Comparison of ENCODE assay signal across 17 cellular contexts in genomic region chr4:133839326-133839725, GRCh38.
A peak's percentile ranks its signal among the peaks of the same experiment; 100 is the strongest.
DNase-seq lines count a peak whose midpoint lies in the region; ATAC-seq and TF ChIP-seq lines count a peak whose summit lies in the region.
"Had no signal": no experiment of that assay in that cellular context is flagged by ENCODE, and none has a peak within 500 bp of the region (broad histone marks: within the 10 kb centered on the region; RNA-seq: fewer than 3 reads in every experiment).

No MANE protein-coding gene starts in this region.

- H3K4me3 ChIP-seq in BE2C (ENCODE audit: low read depth, low read length): no peak overlapping the region
- no peak overlapping the region for H3K4me3 ChIP-seq in HCT116 (replicated peaks in 1 of 2; ENCODE audit: low read depth in 1 of 2, low read length in 2 of 2)
- H3K4me3 ChIP-seq in OCI-LY1 (ENCODE audit: low read depth, low read length, poor library complexity, severe bottlenecking): no peak overlapping the region
- no peak overlapping the region for H3K4me3 ChIP-seq in endodermal cell (ENCODE audit: low read length)
- H3K4me3 ChIP-seq: thoracic aorta had no signal

- H3K36me3 ChIP-seq in BE2C (no peaks in the 10 kb centered on the region), HCT116 (ENCODE audit: control insufficient read depth in 1 of 2, insufficient read depth in 2 of 2, low read length in 2 of 2) (no peaks in the 10 kb centered on the region), OCI-LY1 (ENCODE audit: insufficient read depth, low read length) (no peaks in the 10 kb centered on the region; the same call in 1 of the 2 replicates), endodermal cell (ENCODE audit: control insufficient read depth, insufficient read depth, low read length) (no peaks in the 10 kb centered on the region)
- H3K36me3 ChIP-seq: thoracic aorta had no signal

- BruUV-seq in HCT116 (replicated peaks; lab: Mats Ljungman, UMichigan): no TSS peak

- H3K79me2 ChIP-seq in HCT116 (ENCODE audit: insufficient read depth, low read length): no peaks in the 10 kb centered on the region
- H3K79me2 ChIP-seq in OCI-LY1 (ENCODE audit: insufficient read depth, low read length): no peaks in the 10 kb centered on the region

- TF ChIP-seq POLR2A in HCT116 (IDR thresholded peaks at IDR 0.05; ENCODE audit: borderline replicate concordance, extremely low read depth, insufficient read depth, insufficient read length): no peak

- no peaks in the 10 kb centered on the region for H3K4me1 ChIP-seq in BE2C
- no peaks in the 10 kb centered on the region for H3K4me1 ChIP-seq in HCT116 (ENCODE audit: control insufficient read depth in 1 of 2, insufficient read depth in 2 of 2, low read length in 2 of 2)
- no peaks in the 10 kb centered on the region for H3K4me1 ChIP-seq in OCI-LY1 (ENCODE audit: insufficient read depth, low read length, severe bottlenecking)
- no peaks in the 10 kb centered on the region for H3K4me1 ChIP-seq in endodermal cell (ENCODE audit: control insufficient read depth, insufficient read depth, low read length)

- peaks cover 37% of the 10 kb centered on the region for H3K9me3 Mint-ChIP-seq in endodermal cell
- peaks cover 12% of the 10 kb centered on the region in 2 donors for H3K9me3 Mint-ChIP-seq in stimulated activated naive B cell treated with anti-CD40 and anti-IgM and Interleukin-4, amounts not matched to agents 10 μg/mL and 1 μg/mL and 100 μg/mL, for 72 hours

- H3K9me3 ChIP-seq in BE2C: peaks cover 2% of the 10 kb centered on the region; the same call in 1 of the 2 replicates
- no peaks in the 10 kb centered on the region; a peak in 1 of 4 replicates for H3K9me3 ChIP-seq in HCT116 (ENCODE audit: control insufficient read depth in 1 of 2, insufficient read depth in 1 of 2, low read depth in 1 of 2, low read length in 2 of 2)
- H3K9me3 ChIP-seq in OCI-LY1 (ENCODE audit: low read length): peaks cover 20% of the 10 kb centered on the region
- H3K9me3 ChIP-seq in endodermal cell (ENCODE audit: control insufficient read depth, low read length): peaks cover 41% of the 10 kb centered on the region

- H3K4me2 ChIP-seq in HCT116 (ENCODE audit: low read length) (no peak overlapping the region), OCI-LY1 (ENCODE audit: low read length) (no peak overlapping the region)
- H3K4me2 ChIP-seq: KMS-11 had no signal

- RAD21 ChIA-PET in HCT116 (lab: Charles Lee; ENCODE audit: low non-redundant PET in 1 of 2, low total read pairs in 2 of 2, uncharacterized antibody in 2 of 2, unreplicated experiment in 2 of 2): interaction anchor here in 1 of 2 experiments (0.6 kb wide), 1 partner anchor 692 kb away, joined by 3 read pairs; no protein-coding TSS in a partner anchor

- POLR2A ChIA-PET in HCT116 (lab: Charles Lee): no interaction called here

- TF ChIP-seq RAD21 in HCT116 (IDR thresholded peaks at IDR 0.05; ENCODE audit: low read depth): peak; percentile 32; the same call in 1 of the 2 replicates

- H3K27ac Mint-ChIP-seq in endodermal cell: no peak overlapping the region
- no peak overlapping the region for H3K27ac Mint-ChIP-seq in stimulated activated naive B cell treated with anti-CD40 and anti-IgM and Interleukin-4, amounts not matched to agents 10 μg/mL and 1 μg/mL and 100 μg/mL, for 72 hours
- H3K27ac Mint-ChIP-seq: natural killer cell, T-cell had no signal

- ATAC-seq in HCT116 (no peak), GM21786 (IDR thresholded peaks at IDR 0.05; ENCODE audit: unreplicated experiment) (no peak), GM18861 (IDR thresholded peaks at IDR 0.05; ENCODE audit: unreplicated experiment) (no peak)
- no peak for ATAC-seq in stimulated activated naive B cell treated with anti-CD40 and anti-IgM and Interleukin-4, amounts not matched to agents 10 μg/mL and 1 μg/mL and 100 μg/mL, for 72 hours (replicated peaks)
- ATAC-seq: esophagus mucosa, natural killer cell, T-cell had no signal

- H3K9me2 ChIP-seq in HCT116 (ENCODE audit: insufficient read depth) (no peaks in the 10 kb centered on the region), OCI-LY1 (ENCODE audit: low read depth, low read length) (no peaks in the 10 kb centered on the region)

- TF ChIP-seq CTCF in BE2C (IDR thresholded peaks at IDR 0.05; ENCODE audit: low read depth, low read length) (peak; percentile 33), HCT116 (IDR thresholded peaks at IDR 0.05 in 2 of 3, conservative IDR thresholded peaks at IDR 0.05 in 1 of 3; ENCODE audit: borderline replicate concordance in 1 of 3, insufficient read depth in 1 of 3, low read depth in 2 of 3, low read length in 2 of 3) (no peak; a peak in 1 of 6 replicates), OCI-LY1 (IDR thresholded peaks at IDR 0.05; ENCODE audit: low read length) (peak; percentile 33; the same call in 1 of the 2 replicates), endodermal cell (conservative IDR thresholded peaks at IDR 0.05) (peak; percentile 70)

- H2AFZ ChIP-seq in HCT116 (ENCODE audit: low read depth, low read length, poor library complexity, severe bottlenecking): no peak overlapping the region
- H2AFZ ChIP-seq in OCI-LY1 (ENCODE audit: low read length): no peak overlapping the region

- no peaks in the 10 kb centered on the region for H4K20me1 ChIP-seq in HCT116 (ENCODE audit: insufficient read depth)
- no peaks in the 10 kb centered on the region for H4K20me1 ChIP-seq in OCI-LY1 (ENCODE audit: insufficient read depth, low read length)

- no peaks in the 10 kb centered on the region for H3K27me3 ChIP-seq in BE2C
- no peaks in the 10 kb centered on the region for H3K27me3 ChIP-seq in HCT116 (ENCODE audit: insufficient read depth, low read length)
- H3K27me3 ChIP-seq in OCI-LY1 (ENCODE audit: insufficient read depth, low read length): no peaks in the 10 kb centered on the region
- H3K27me3 ChIP-seq in endodermal cell (ENCODE audit: control insufficient read depth, insufficient read depth, low read length, poor library complexity, severe bottlenecking): no peaks in the 10 kb centered on the region

- H3F3A ChIP-seq in OCI-LY1 (ENCODE audit: insufficient read depth, low read length): no peaks in the 10 kb centered on the region

- intact Hi-C loops in HCT116 (cut with micrococcal nuclease): no loop called here

- peaks cover 3% of the 10 kb centered on the region for H3K36me3 Mint-ChIP-seq in endodermal cell (ENCODE audit: low read depth)
- no peaks in the 10 kb centered on the region for H3K36me3 Mint-ChIP-seq in stimulated activated naive B cell treated with anti-CD40 and anti-IgM and Interleukin-4, amounts not matched to agents 10 μg/mL and 1 μg/mL and 100 μg/mL, for 72 hours
- H3K36me3 Mint-ChIP-seq: T-cell had no signal

- peaks cover 3% of the 10 kb centered on the region for H3K4me1 Mint-ChIP-seq in endodermal cell
- H3K4me1 Mint-ChIP-seq in stimulated activated naive B cell treated with anti-CD40 and anti-IgM and Interleukin-4, amounts not matched to agents 10 μg/mL and 1 μg/mL and 100 μg/mL, for 72 hours: no peaks in the 10 kb centered on the region
- H3K4me1 Mint-ChIP-seq: natural killer cell, T-cell had no signal

- H3K27me3 Mint-ChIP-seq in endodermal cell (ENCODE audit: insufficient read depth): no peaks in the 10 kb centered on the region
- no peaks in the 10 kb centered on the region for H3K27me3 Mint-ChIP-seq in stimulated activated naive B cell treated with anti-CD40 and anti-IgM and Interleukin-4, amounts not matched to agents 10 μg/mL and 1 μg/mL and 100 μg/mL, for 72 hours
- H3K27me3 Mint-ChIP-seq: T-cell had no signal

- no peak overlapping the region for H3K4me3 Mint-ChIP-seq in endodermal cell
- H3K4me3 Mint-ChIP-seq in stimulated activated naive B cell treated with anti-CD40 and anti-IgM and Interleukin-4, amounts not matched to agents 10 μg/mL and 1 μg/mL and 100 μg/mL, for 72 hours: no peak overlapping the region
- H3K4me3 Mint-ChIP-seq: natural killer cell, T-cell had no signal

- H3K27ac ChIP-seq in HCT116 (ENCODE audit: low read depth, low read length) (no peak overlapping the region), OCI-LY1 (ENCODE audit: low read depth, low read length, poor library complexity, severe bottlenecking) (no peak overlapping the region), endodermal cell (ENCODE audit: low read depth, low read length) (no peak overlapping the region)
- H3K27ac ChIP-seq: KMS-11, thoracic aorta had no signal

- CTCF ChIA-PET in HCT116 (lab: Charles Lee): interaction anchor here (1.6 kb wide), 1 partner anchor 685 kb away, joined by 6 read pairs; no protein-coding TSS in a partner anchor

- no peak for DNase-seq in BE2C
- DNase-seq in HCT116 (ENCODE audit: low read depth, low spot score): no peak
- no peak for DNase-seq in endodermal cell
- no peak for DNase-seq in stimulated activated naive B cell treated with anti-CD40 and anti-IgM and Interleukin-4, amounts not matched to agents 10 μg/mL and 1 μg/mL and 100 μg/mL, for 72 hours
- DNase-seq in OCI-M2 (lab: John Stamatoyannopoulos, UW; ENCODE audit: unreplicated experiment): no peak
- DNase-seq: activated CD4-positive, alpha-beta T cell treated with anti-CD3 and anti-CD28 coated beads for 4 hours; DMS79; natural killer cell; NCI-H2029 treated with DMSO at 0.1 percent for 48 hours; NK-92 treated with Interleukin-12 subunit alpha and Interleukin-12 subunit beta, amount 100 ng/mL, for 24 hours; T-cell had no signal

- no peak overlapping the region for H3K9ac ChIP-seq in HCT116 (ENCODE audit: low read length)
- H3K9ac ChIP-seq in OCI-LY1 (ENCODE audit: low read length): no peak overlapping the region
- no peak overlapping the region for H3K9ac ChIP-seq in endodermal cell (ENCODE audit: extremely low read depth, low read length, poor library complexity, severe bottlenecking)
- H3K9ac ChIP-seq: KMS-11 had no signal

TF ChIP-seq in HCT116, 20 proteins besides CTCF, POLR2A, EP300 and RAD21:
- TF ChIP-seq ZFX (IDR thresholded peaks at IDR 0.05) (no peak), SIN3A (IDR thresholded peaks at IDR 0.05; ENCODE audit: low read depth) (no peak), ZNF274 (IDR thresholded peaks at IDR 0.05; ENCODE audit: low read depth, low read length) (no peak), ELF1 (IDR thresholded peaks at IDR 0.05; ENCODE audit: borderline replicate concordance, low read depth) (no peak)
TF ChIP-seq in HCT116: peak in this region for 0.

Comparison
In these comparisons a context has a peak if more than half of its experiments do, and no peak if none do; other contexts are left out.
1. CTCF ChIP-seq: peak in BE2C (single experiment), OCI-LY1 (single experiment) and endodermal cell (single experiment); none in HCT116 (0 of 3).